Comparison of ENCODE assay signal across 23 cellular contexts in genomic region chr15:47731230-47731629, GRCh38. TPM values are rescaled to one million over a fixed set of nuclear protein-coding genes. Genes with fewer than 3 reads are reported as not detected.
"Had no signal": no experiment of that assay in that cellular context is flagged by ENCODE, and none has a peak within 500 bp of the region (broad histone marks: within the 10 kb centered on the region; RNA-seq: fewer than 3 reads in every experiment).

No MANE protein-coding gene starts in this region.

- DNase-seq: IMR-90, Karpas-422, KG1, MG63, NCI-H1092, NCI-H1105 treated with DMSO at 0.1 percent for 48 hours, NCI-H1417 treated with DMSO at 0.1 percent for 48 hours, NCI-H146, NCI-H1694 treated with DMSO at 0.1 percent for 48 hours, NCI-H1930, NCI-H2081, NCI-H2107, NCI-H2227 treated with DMSO at 0.1 percent for 48 hours, NCI-H446, NCI-H510A, NCI-H524 treated with DMSO at 0.1 percent for 48 hours, NCI-H69, NCI-H774, RPMI8226, SHP77 treated with DMSO at 0.1 percent for 48 hours, SJCRH30 had no signal

- H3K27me3 ChIP-seq: MG63 had no signal

- H3K9me3 ChIP-seq: MG63, SJCRH30 had no signal

- H3K4me3 ChIP-seq: MG63, SJCRH30 had no signal

- ATAC-seq: HepG2, SK-N-SH treated with all-trans-retinoic acid at 6 μM for 48 hours had no signal

- H3K4me1 ChIP-seq: SJCRH30 had no signal

- H3K36me3 ChIP-seq: MG63, SJCRH30 had no signal

- H3K27ac ChIP-seq: SJCRH30 had no signal

RNA-seq across cellular contexts. Expression of gene SEMA6D, which starts 13.9 kb away (rescaled TPM):
- total RNA-seq: HepG2 had no signal
- polyA plus RNA-seq: HepG2 had no signal
